8 cellular contexts compared by ENCODE assay signal in genomic region chr20:36154696-36155628, GRCh38. TPM values are rescaled to one million over a fixed set of nuclear protein-coding genes. Genes with fewer than 3 reads are reported as not detected.
DNase-seq lines count a peak whose midpoint lies in the region; ATAC-seq and TF ChIP-seq lines count a peak whose summit lies in the region.

Gene EPB41L1, plus strand, starts transcription at chr20:36154740. Its CDS starts 19,038 bp downstream, at chr20:36173778.

- H3K36me3 ChIP-seq in KMS-11 (ENCODE audit: insufficient read depth): no peaks in the 10 kb centered on the region

- peak within 1 kb of the TSS; percentile 51; the same call in 1 of the 2 replicates for H3K9ac ChIP-seq in KMS-11

- TF ChIP-seq POLR2A in lower leg skin (IDR thresholded peaks at IDR 0.05): no peak

- ATAC-seq in HG03520 (IDR thresholded peaks at IDR 0.05; ENCODE audit: unreplicated experiment) (no peak), HG02885 (IDR thresholded peaks at IDR 0.05; ENCODE audit: poor library complexity, unreplicated experiment) (no peak)

- H4K20me1 ChIP-seq in KMS-11 (ENCODE audit: insufficient read depth): no peaks in the 10 kb centered on the region

- peak within 1 kb of the TSS; percentile 84 for H2AFZ ChIP-seq in KMS-11 (ENCODE audit: low read depth)

- no peak within 1 kb of the TSS for H3K4me3 ChIP-seq in KMS-11 (IDR thresholded peaks at IDR 0.05; ENCODE audit: insufficient read depth, low read depth, low read length)
- peak within 1 kb of the TSS; percentile 67 for H3K4me3 ChIP-seq in choroid plexus epithelial cell (ENCODE audit: low read depth, low read length)
- peak within 1 kb of the TSS; percentile 36 for H3K4me3 ChIP-seq in lower leg skin (ENCODE audit: low read depth, poor library complexity, severe bottlenecking)

- H3K4me1 ChIP-seq in KMS-11 (ENCODE audit: low read depth, poor library complexity, severe bottlenecking): peaks cover 30% of the 10 kb centered on the region

- 18 to 23% methylated on average over 15 to 17 of the region's 51 CpGs for WGBS in lower leg skin, 2 donors

- peak within 1 kb of the TSS; percentile 79 for H3K27ac ChIP-seq in C4-2B
- no peak within 1 kb of the TSS for H3K27ac ChIP-seq in KMS-11
- H3K27ac ChIP-seq in substantia nigra (ENCODE audit: low read depth, low read length, poor library complexity, severe bottlenecking): peak within 1 kb of the TSS; percentile 97

- TF ChIP-seq CTCF in C4-2B (conservative IDR thresholded peaks at IDR 0.05) (no peak), KMS-11 (conservative IDR thresholded peaks at IDR 0.05; ENCODE audit: low read depth, low read length) (no peak), choroid plexus epithelial cell (conservative IDR thresholded peaks at IDR 0.05; ENCODE audit: low read depth, low read length) (no peak), lower leg skin (IDR thresholded peaks at IDR 0.05) (no peak)

- peak within 1 kb of the TSS; percentile 94 for H3K4me2 ChIP-seq in KMS-11

- peak; percentile 19 for DNase-seq in choroid plexus epithelial cell (ENCODE audit: low read depth)
- DNase-seq in lower leg skin (ENCODE audit: low spot score in 2 of 2): peak; percentile 18 to 85
- peak in 31 of 49 donors; percentile 42 to 91 (median 60) for DNase-seq in substantia nigra (lab: John Stamatoyannopoulos, UW)
- no peak for DNase-seq in DMS153 treated with DMSO at 0.1 percent for 48 hours (lab: John Stamatoyannopoulos, UW; ENCODE audit: unreplicated experiment)

- intact Hi-C loops in lower leg skin (cut with DNase I; ENCODE audit: low total_unique reads): no loop called here

- H3K79me2 ChIP-seq in KMS-11 (ENCODE audit: insufficient read depth, low read depth): no peaks in the 10 kb centered on the region

- H3K27me3 ChIP-seq in KMS-11 (ENCODE audit: insufficient read depth, low read depth): no peaks in the 10 kb centered on the region

RNA-seq across cellular contexts. Expression of gene EPB41L1, which starts in this region (rescaled TPM):
- 10 to 100 TPM in 3 of 4 donors, 1 to 10 TPM in 1; 9.0 to 33.5 (median 20.4) TPM for total RNA-seq in lower leg skin
